ENCODE assay signal across 17 cellular contexts in the genomic region with DNA sequence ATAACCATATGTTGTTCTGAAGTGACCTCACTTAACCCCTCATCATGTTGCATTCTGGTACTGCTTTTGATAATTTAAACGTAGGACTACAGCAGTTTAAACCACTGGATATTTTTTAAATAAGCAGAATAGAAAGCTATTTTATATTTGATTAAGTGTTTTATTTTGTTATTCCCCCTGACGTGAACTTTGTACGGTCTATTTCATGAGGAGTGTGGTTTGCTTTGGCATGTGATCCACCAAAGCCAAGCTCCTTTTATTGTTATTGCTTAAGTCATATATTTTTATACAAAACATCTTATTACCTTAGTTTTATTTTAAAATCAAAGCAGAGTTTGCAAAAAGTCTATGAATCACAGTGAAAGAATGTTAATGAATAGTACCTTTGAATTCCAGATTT.
"Had no signal": no experiment of that assay in that cellular context is flagged by ENCODE, and none has a peak within 500 bp of the region (broad histone marks: within the 10 kb centered on the region; RNA-seq: fewer than 3 reads in every experiment).

No MANE protein-coding gene starts in this region.

- DNase-seq: activated CD4-positive, alpha-beta T cell treated with anti-CD3 and anti-CD28 coated beads for 4 hours; activated CD8-positive, alpha-beta memory T cell treated with anti-CD3 and anti-CD28 coated beads, Interleukin-2, amount 50 U/mL, for 4 hours; activated CD8-positive, alpha-beta T cell treated with anti-CD3 and anti-CD28 coated beads for 36 hours; activated naive CD4-positive, alpha-beta T cell treated with anti-CD3 and anti-CD28 coated beads, Interleukin-2, amount 50 U/mL, for 16 hours; activated naive CD8-positive, alpha-beta T cell treated with anti-CD3 and anti-CD28 coated beads, Interleukin-2, amount 10 ng/mL, durations not matched to agents 7 days and 5 days; adrenal gland; anterior cingulate cortex; brain microvascular endothelial cell; cerebellar nuclear complex; KBM-7; NCI-H1092; NCI-H1417; NCI-H2029 treated with DMSO at 0.1 percent for 48 hours; NCI-H446; NCI-H524; SHP77 treated with DMSO at 0.1 percent for 48 hours had no signal

- H3K4me3 ChIP-seq: adrenal gland had no signal

- H3K27ac ChIP-seq: adrenal gland, brain microvascular endothelial cell had no signal

- H3K9me3 ChIP-seq: adrenal gland had no signal

- H3K4me1 ChIP-seq: adrenal gland had no signal

- H3K36me3 ChIP-seq: adrenal gland, brain microvascular endothelial cell had no signal

- H3K27me3 ChIP-seq: adrenal gland, brain microvascular endothelial cell had no signal

- ATAC-seq: activated CD4-positive, CD25-positive, alpha-beta regulatory T cell treated with anti-CD3 and anti-CD28 coated beads, Interleukin-2, amount 50 U/mL, for 24 hours; activated CD8-positive, alpha-beta T cell treated with anti-CD3 and anti-CD28 coated beads for 36 hours had no signal
